Comparison of ENCODE assay signal across 27 cellular contexts in genomic region chr13:82374719-82375118, GRCh38.
"Had no signal": no experiment of that assay in that cellular context is flagged by ENCODE, and none has a peak within 500 bp of the region (broad histone marks: within the 10 kb centered on the region; RNA-seq: fewer than 3 reads in every experiment).

No MANE protein-coding gene starts in this region.

- H3K27me3 ChIP-seq: stomach, suprapubic skin, testis, thyroid gland, tibial artery, tibial nerve, transverse colon, upper lobe of left lung, upper lobe of right lung, uterus, vagina had no signal

- FAIRE-seq: urothelium cell line had no signal

- DNase-seq: stimulated activated CD4-positive, alpha-beta T cell treated with anti-CD3 and anti-CD28 coated beads, Interleukin-2, amount 100 ng/mL, for 48 hours; stimulated activated CD4-positive, alpha-beta T cell treated with anti-CD3 and anti-CD28 coated beads, Interleukin-4, amount 100 ng/mL, for 1 hour; stimulated activated CD4-positive, alpha-beta T cell treated with anti-CD3 and anti-CD28 coated beads, Interleukin-4, amount 100 ng/mL, for 24 hours; stimulated activated CD4-positive, alpha-beta T cell treated with anti-CD3 and anti-CD28 coated beads, Interleukin-4, amount 100 ng/mL, for 4 hours; stimulated activated CD8-positive, alpha-beta memory T cell treated with anti-CD3 and anti-CD28 coated beads, Interleukin-4, amount 100 ng/mL, for 48 hours; stimulated activated naive B cell treated with anti-CD40 and anti-IgM and Interleukin-4, amounts not matched to agents 10 μg/mL and 1 μg/mL and 100 μg/mL, for 72 hours; stimulated activated naive CD4-positive, alpha-beta T cell; stimulated activated naive CD4-positive, alpha-beta T cell treated with Interleukin-2 at 50 U/mL for 16 hours; stimulated activated naive CD8-positive, alpha-beta T cell treated with anti-CD3 and anti-CD28 coated beads, Interleukin-15, amount 100 ng/mL, for 72 hours; stimulated activated naive CD8-positive, alpha-beta T cell treated with anti-CD3 and anti-CD28 coated beads, Interleukin-15, Interleukin-2, amounts not matched to agents 100 U/mL and 50 U/mL, for 24 hours; stomach; substantia nigra; testis; thyroid gland; tibial artery; transverse colon; trophoblast cell; upper lobe of left lung; upper lobe of right lung; uterus had no signal

- H3K9me3 ChIP-seq: suprapubic skin, testis, thoracic aorta, thyroid gland, tibial artery, upper lobe of left lung, upper lobe of right lung, uterus, vagina had no signal

- ATAC-seq: stimulated activated effector memory CD8-positive, alpha-beta T cell treated with anti-CD3 and anti-CD28 coated beads, Interleukin-12 subunit alpha, Interleukin-12 subunit beta, amount 100 ng/mL, for 72 hours; stimulated activated memory B cell treated with anti-CD40 and anti-IgM and Interleukin-4, amounts not matched to agents 10 μg/mL and 1 μg/mL and 100 μg/mL, for 72 hours; stimulated activated naive B cell treated with anti-CD40 and anti-IgM and Interleukin-4, amounts not matched to agents 10 μg/mL and 1 μg/mL and 100 μg/mL, for 72 hours; stimulated activated naive CD8-positive, alpha-beta T cell treated with anti-CD3 and anti-CD28 coated beads, Interleukin-15, amount 100 ng/mL, for 72 hours; stimulated activated naive CD8-positive, alpha-beta T cell treated with anti-CD3 and anti-CD28 coated beads, Interleukin-15, Interleukin-2, amounts not matched to agents 100 U/mL and 50 U/mL, for 24 hours; upper lobe of right lung had no signal

- H3K36me3 ChIP-seq: stomach, suprapubic skin, thoracic aorta, thyroid gland, tibial artery, tibial nerve, transverse colon, upper lobe of left lung, upper lobe of right lung, uterus, vagina had no signal

- H3K4me1 ChIP-seq: stomach, suprapubic skin, testis, thyroid gland, tibial artery, tibial nerve, transverse colon, upper lobe of left lung, upper lobe of right lung, uterus, vagina had no signal

- H3K27ac ChIP-seq: stomach, suprapubic skin, testis, thoracic aorta, thyroid gland, tibial artery, tibial nerve, transverse colon, upper lobe of left lung, upper lobe of right lung, uterus, vagina had no signal

- H3K4me3 ChIP-seq: stomach, suprapubic skin, testis, thoracic aorta, thyroid gland, tibial artery, tibial nerve, transverse colon, upper lobe of left lung, upper lobe of right lung, uterus, vagina had no signal
